In genomic region chr17:40303009-40303657, GRCh38 we compare ENCODE assay signal across 8 cellular contexts. TPM values are rescaled to one million over a fixed set of nuclear protein-coding genes. Genes with fewer than 3 reads are reported as not detected.
A peak's percentile ranks its signal among the peaks of the same experiment; 100 is the strongest.
DNase-seq lines count a peak whose midpoint lies in the region; ATAC-seq and TF ChIP-seq lines count a peak whose summit lies in the region.

No MANE protein-coding gene starts in this region.

- no peak overlapping the region for H3K4me3 Mint-ChIP-seq in activated T-cell treated with anti-CD3 and anti-CD28 coated beads, Interleukin-2, amount 50 U/mL, for 4 hours
- H3K4me3 Mint-ChIP-seq in glutamatergic neuron (ENCODE audit: unreplicated experiment): no peak overlapping the region

- peaks cover 24% of the 10 kb centered on the region for H3K4me1 ChIP-seq in rectal smooth muscle tissue (ENCODE audit: control insufficient read depth, insufficient read depth, low read length)

- no peaks in the 10 kb centered on the region for H3K27me3 Mint-ChIP-seq in activated T-cell treated with anti-CD3 and anti-CD28 coated beads, Interleukin-2, amount 50 U/mL, for 4 hours (ENCODE audit: low read depth)
- no peaks in the 10 kb centered on the region for H3K27me3 Mint-ChIP-seq in glutamatergic neuron (ENCODE audit: unreplicated experiment)

- H3K4me3 ChIP-seq in BJ (ENCODE audit: low read depth, low read length): no peak overlapping the region
- H3K4me3 ChIP-seq in GM12875 (ENCODE audit: low read depth, low read length): no peak overlapping the region
- peak overlapping the region; percentile 5 for H3K4me3 ChIP-seq in rectal smooth muscle tissue (ENCODE audit: low read length)

- ATAC-seq in activated T-cell treated with anti-CD3 and anti-CD28 coated beads, Interleukin-2, amount 50 U/mL, for 4 hours: peak; percentile 40 to 46
- ATAC-seq in GM19463 (IDR thresholded peaks at IDR 0.05; ENCODE audit: unreplicated experiment): no peak
- no peak for ATAC-seq in HG03520 (IDR thresholded peaks at IDR 0.05; ENCODE audit: unreplicated experiment)

- H3K9ac ChIP-seq in rectal smooth muscle tissue (ENCODE audit: low read length): no peak overlapping the region

- H3K36me3 Mint-ChIP-seq in activated T-cell treated with anti-CD3 and anti-CD28 coated beads, Interleukin-2, amount 50 U/mL, for 4 hours (ENCODE audit: insufficient read depth): peaks cover 2% of the 10 kb centered on the region
- no peaks in the 10 kb centered on the region for H3K36me3 Mint-ChIP-seq in glutamatergic neuron (ENCODE audit: unreplicated experiment)

- CTCF ChIA-PET in BJ (lab: Yijun Ruan, JAX): interaction anchor here (0.8 to 30.6 kb wide), 25 partner anchors 8 to 554 kb away, joined by 3 to 762 read pairs (median 5); partner anchors contain the start of genes CDC6, GJD3 and TOP2A

- POLR2A ChIA-PET in BJ (lab: Charles Lee): interaction anchor here (0.6 to 1.0 kb wide), 3 partner anchors 15 to 84 kb away, joined by 3 to 5 read pairs (median 5); partner anchors contain the start of gene WIPF2

- DNase-seq in BJ (ENCODE audit: low read depth) (no peak), NCI-H510A treated with DMSO at 0.1 percent for 48 hours (lab: John Stamatoyannopoulos, UW) (peak; percentile 82), glutamatergic neuron (no peak)
- peak; percentile 52 for DNase-seq in activated T-cell treated with anti-CD3 and anti-CD28 coated beads, Interleukin-2, amount 50 U/mL, for 4 hours

- peak overlapping the region; percentile 3 for H3K27ac ChIP-seq in rectal smooth muscle tissue (ENCODE audit: low read depth, low read length)

- no peaks in the 10 kb centered on the region for H3K9me3 Mint-ChIP-seq in activated T-cell treated with anti-CD3 and anti-CD28 coated beads, Interleukin-2, amount 50 U/mL, for 4 hours
- H3K9me3 Mint-ChIP-seq in glutamatergic neuron (ENCODE audit: unreplicated experiment): peaks cover 3% of the 10 kb centered on the region

- H3K27ac Mint-ChIP-seq in glutamatergic neuron (ENCODE audit: unreplicated experiment): no peak overlapping the region

- H3K27me3 ChIP-seq in BJ (ENCODE audit: control insufficient read depth, insufficient read depth, low read length) (no peaks in the 10 kb centered on the region), rectal smooth muscle tissue (ENCODE audit: control insufficient read depth, insufficient read depth, low read length) (no peaks in the 10 kb centered on the region)

- TF ChIP-seq CTCF in BJ (IDR thresholded peaks at IDR 0.05; ENCODE audit: insufficient read depth, low read depth, low read length) (peak; percentile 69), GM12875 (IDR thresholded peaks at IDR 0.05; ENCODE audit: borderline replicate concordance, insufficient read depth, low read depth, low read length) (peak; percentile 46; the same call in 1 of the 2 replicates), glutamatergic neuron (IDR thresholded peaks at IDR 0.05; ENCODE audit: partially characterized antibody, unreplicated experiment) (peak; percentile 65)

- H3K36me3 ChIP-seq in BJ (ENCODE audit: control insufficient read depth, insufficient read depth, low read length): no peaks in the 10 kb centered on the region
- H3K36me3 ChIP-seq in rectal smooth muscle tissue (ENCODE audit: control insufficient read depth, insufficient read depth, low read length): no peaks in the 10 kb centered on the region

- H3K4me1 Mint-ChIP-seq in activated T-cell treated with anti-CD3 and anti-CD28 coated beads, Interleukin-2, amount 50 U/mL, for 4 hours (ENCODE audit: low read depth): peaks cover 13% of the 10 kb centered on the region
- H3K4me1 Mint-ChIP-seq in glutamatergic neuron (ENCODE audit: low read depth, unreplicated experiment): peaks cover 15% of the 10 kb centered on the region

RNA-seq across cellular contexts. Expression of gene RARA, which starts 5.8 kb away (rescaled TPM):
- 6.3 and 6.5 TPM in 2 replicates for polyA plus RNA-seq in BJ (2011; rRNA removed)
- polyA minus RNA-seq in BJ (2011; rRNA and poly(A)+ RNA removed): 11.3 and 11.6 TPM in 2 replicates
- 10 to 100 TPM; 46.5 to 61.9 (median 48.7) TPM for total RNA-seq in activated T-cell treated with anti-CD3 and anti-CD28 coated beads, Interleukin-2, amount 50 U/mL, for 4 hours
- total RNA-seq in glutamatergic neuron (ENCODE audit: unreplicated experiment): 26.2 TPM

RNA-seq across cellular contexts. Expression of gene CDC6, which starts 15.5 kb away (rescaled TPM):
- polyA plus RNA-seq in BJ (2011; rRNA removed): 5.6 and 9.8 TPM in 2 replicates
- 3.3 and 3.9 TPM in 2 replicates for polyA minus RNA-seq in BJ (2011; rRNA and poly(A)+ RNA removed)
- 10 to 100 TPM; 67.3 to 94.0 (median 83.6) TPM for total RNA-seq in activated T-cell treated with anti-CD3 and anti-CD28 coated beads, Interleukin-2, amount 50 U/mL, for 4 hours
- 4.7 TPM for total RNA-seq in glutamatergic neuron (ENCODE audit: unreplicated experiment)

Comparison
In these comparisons a context has a peak if more than half of its experiments do, and no peak if none do; other contexts are left out.
1. DNase-seq: peak in NCI-H510A treated with DMSO at 0.1 percent for 48 hours (single experiment) and activated T-cell treated with anti-CD3 and anti-CD28 coated beads, Interleukin-2, amount 50 U/mL, for 4 hours (single experiment); none in BJ (single experiment) and glutamatergic neuron (single experiment).
2. ATAC-seq: peak in activated T-cell treated with anti-CD3 and anti-CD28 coated beads, Interleukin-2, amount 50 U/mL, for 4 hours (2 of 2); none in GM19463 (single experiment) and HG03520 (single experiment).
3. RNA of gene CDC6, which starts 15.5 kb away (total RNA-seq): 67.3 to 94.0 TPM in activated T-cell treated with anti-CD3 and anti-CD28 coated beads, Interleukin-2, amount 50 U/mL, for 4 hours; 4.7 TPM in glutamatergic neuron (single experiment); every median in the first group is over 10 times any median in the second.
4. Peak in every context shown above with its lines, with median percentiles within 50 percentile points of each other: CTCF ChIP-seq.